Comparison of ENCODE assay signal across 1 cellular context in the genomic region with DNA sequence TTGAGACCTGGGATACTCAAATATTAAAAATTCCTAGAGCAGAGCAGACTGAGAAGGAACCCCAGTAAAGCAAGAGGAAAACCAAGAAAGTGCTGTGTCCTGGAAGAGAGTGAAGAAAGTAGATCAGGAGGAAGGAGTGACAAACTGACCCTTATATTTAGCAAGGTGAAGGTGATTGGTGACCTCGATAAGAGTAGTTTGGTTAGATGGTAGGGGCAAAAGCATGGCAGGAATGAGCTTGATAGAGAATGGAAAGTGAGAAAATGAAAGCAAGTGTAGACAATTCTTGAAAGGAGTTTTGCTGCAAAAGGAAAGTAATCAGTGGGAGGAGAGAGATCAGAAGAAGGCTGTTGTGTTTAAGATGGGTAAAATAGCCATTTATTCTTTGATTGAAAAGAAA.
TF ChIP-seq lines count a peak whose summit lies in the region.

No MANE protein-coding gene starts in this region.

TF ChIP-seq in endothelial cell of umbilical vein, 7 proteins besides CTCF, POLR2A, EP300 and RAD21:
- no peak for TF ChIP-seq POLR2AphosphoS5 (IDR thresholded peaks at IDR 0.05; ENCODE audit: insufficient read depth, low read depth, low read length)
- no peak for TF ChIP-seq JUN (IDR thresholded peaks at IDR 0.05; ENCODE audit: borderline replicate concordance, insufficient read depth, insufficient read length, low read depth)
- TF ChIP-seq FOS (IDR thresholded peaks at IDR 0.05; ENCODE audit: borderline replicate concordance, insufficient read depth, low read length) = no peak
- TF ChIP-seq EZH2 (IDR thresholded peaks at IDR 0.05; ENCODE audit: borderline replicate concordance, low read depth, low read length, severe bottlenecking) = no peak
